In the genomic region with DNA sequence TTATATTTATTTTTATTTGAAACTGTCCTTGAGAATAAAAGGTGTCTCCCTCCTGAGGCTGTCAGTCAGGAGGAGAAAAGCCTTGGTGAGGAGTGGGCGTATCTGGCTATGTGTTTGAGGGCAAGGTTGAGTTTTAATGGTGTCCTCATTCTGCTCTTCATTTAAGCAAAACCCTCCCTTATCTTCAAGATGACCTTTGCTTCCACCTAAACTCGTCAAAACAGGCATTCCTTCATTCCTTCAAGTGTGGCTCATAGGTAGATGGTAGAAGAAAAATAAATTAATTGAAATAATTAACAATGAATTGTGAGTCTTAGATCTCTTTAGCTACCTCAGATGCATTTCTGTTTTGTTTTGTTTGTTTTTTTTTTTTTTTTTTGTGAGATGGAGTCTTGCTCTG, we compare ENCODE assay signal across 23 cellular contexts.
"Had no signal": no experiment of that assay in that cellular context is flagged by ENCODE, and none has a peak within 500 bp of the region (broad histone marks: within the 10 kb centered on the region; RNA-seq: fewer than 3 reads in every experiment).

No MANE protein-coding gene starts in this region.

- H2AFZ ChIP-seq: parathyroid adenoma had no signal

- ATAC-seq: left colon; left lung; lower lobe of right lung; naive thymus-derived CD8-positive, alpha-beta T cell; psoas muscle had no signal

- H3K4me1 ChIP-seq: left lung, lower lobe of right lung, parathyroid adenoma, psoas muscle, right lobe of liver, suprapubic skin, tibial nerve, upper lobe of left lung, vagina had no signal

- H3K4me2 ChIP-seq: smooth muscle cell had no signal

- H3K9me3 ChIP-seq: left lung, lower lobe of right lung, neutrophil, psoas muscle, right lobe of liver, suprapubic skin, tibial nerve, upper lobe of left lung, vagina had no signal

- H3K9ac ChIP-seq: parathyroid adenoma had no signal

- H3K36me3 ChIP-seq: left lung, lower lobe of right lung, neutrophil, right lobe of liver, suprapubic skin, tibial nerve, upper lobe of left lung, vagina had no signal

- H3K4me3 ChIP-seq: left lung, lower lobe of right lung, psoas muscle, right lobe of liver, smooth muscle cell, suprapubic skin, tibial nerve, upper lobe of left lung, vagina had no signal

- FAIRE-seq: islet of Langerhans, kidney had no signal

- DNase-seq: hypothalamus; immature natural killer cell; kidney; left colon; left lung; lower lobe of right lung; mammary epithelial cell; mesenchymal stem cell; naive thymus-derived CD8-positive, alpha-beta T cell; occipital lobe; psoas muscle; right lobe of liver; stimulated activated CD4-positive, alpha-beta T cell treated with anti-CD3 and anti-CD28 coated beads, Interleukin-2, amount 100 ng/mL, for 24 hours; stimulated activated CD4-positive, alpha-beta T cell treated with anti-CD3 and anti-CD28 coated beads, Interleukin-4, amount 100 ng/mL, for 1 hour; stimulated activated naive CD4-positive, alpha-beta T cell; upper lobe of left lung had no signal

- H3K79me2 ChIP-seq: parathyroid adenoma had no signal

- H3K27me3 ChIP-seq: left lung, neutrophil, right lobe of liver, suprapubic skin, tibial nerve, upper lobe of left lung, vagina had no signal

- H3K27ac ChIP-seq: left lung, lower lobe of right lung, neutrophil, parathyroid adenoma, psoas muscle, right lobe of liver, suprapubic skin, tibial nerve, upper lobe of left lung, vagina had no signal
